8 cellular contexts compared by ENCODE assay signal in the genomic region with DNA sequence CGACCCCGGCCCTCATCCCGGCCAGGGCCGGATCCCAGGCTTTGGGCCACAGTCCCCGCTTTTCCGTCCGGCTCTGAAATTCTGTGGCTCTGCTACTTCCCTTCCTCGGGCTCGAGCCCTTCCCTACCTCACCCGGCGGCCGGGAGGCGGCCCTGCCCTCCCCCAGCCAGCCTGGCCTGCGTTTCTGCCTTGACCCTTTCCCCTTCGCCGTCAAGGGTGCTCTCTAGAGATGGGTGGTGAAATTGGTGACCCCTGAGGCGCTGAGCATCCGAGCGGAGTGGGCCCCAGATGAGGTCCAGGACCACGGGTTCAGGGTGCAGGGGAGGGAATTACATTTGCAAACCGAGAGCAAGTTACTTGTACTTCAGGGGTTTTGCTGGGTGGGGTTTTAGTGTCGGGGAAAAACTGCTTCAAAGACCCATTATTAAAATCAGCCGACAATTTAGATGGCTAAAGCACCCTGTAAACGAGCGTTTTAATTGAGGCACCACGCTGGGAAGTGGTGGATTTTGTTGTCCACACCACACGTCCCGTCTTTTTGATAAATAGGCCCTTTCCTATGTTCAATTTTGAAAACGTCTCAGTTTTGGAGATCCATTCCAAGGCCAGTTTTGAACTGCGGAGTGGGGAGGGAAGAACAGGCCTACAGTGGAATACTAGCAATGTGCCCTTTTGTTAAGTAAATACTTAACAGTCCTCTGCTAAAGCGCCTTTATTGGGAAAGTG. TPM values are rescaled to one million over a fixed set of nuclear protein-coding genes. Genes with fewer than 3 reads are reported as not detected.
DNase-seq lines count a peak whose midpoint lies in the region; ATAC-seq and TF ChIP-seq lines count a peak whose summit lies in the region.

No MANE protein-coding gene starts in this region.

- intact Hi-C loops in PC-3 (cut with micrococcal nuclease): loop anchor here (1.0 to 10.0 kb wide), 4 partner anchors 8 to 1260 kb away; no protein-coding TSS in a partner anchor

- ATAC-seq in PC-3: no peak; the same call in 1 of the 2 replicates
- no peak for ATAC-seq in GM18517 (IDR thresholded peaks at IDR 0.05; ENCODE audit: unreplicated experiment)

- peak overlapping the region; percentile 90 for H3K4me2 ChIP-seq in PC-3 (ENCODE audit: low read length)

- peak overlapping the region; percentile 45 for H2AFZ ChIP-seq in PC-3 (ENCODE audit: low read length)

- no peaks in the 10 kb centered on the region for H3K9me3 ChIP-seq in PC-3 (ENCODE audit: low read length)
- H3K9me3 ChIP-seq in skeletal muscle tissue (ENCODE audit: control insufficient read depth in 3 of 3, low read length in 3 of 3): no peaks in the 10 kb centered on the region

- H3K27ac ChIP-seq in PC-3 (ENCODE audit: low read length) (peak overlapping the region; percentile 98), skeletal muscle tissue (ENCODE audit: low read depth, low read length) (no peak overlapping the region)

- no peak for TF ChIP-seq CTCF in PC-3 (conservative IDR thresholded peaks at IDR 0.05; ENCODE audit: low read depth, low read length)
- TF ChIP-seq CTCF in fibroblast of pulmonary artery (IDR thresholded peaks at IDR 0.05; ENCODE audit: low read length, missing control alignments): no peak

- H3K9ac ChIP-seq in PC-3 (ENCODE audit: low read length) (peak overlapping the region; percentile 99), skeletal muscle tissue (ENCODE audit: low read depth in 1 of 3, low read length in 3 of 3) (peak overlapping the region in 1 of 3 donors; percentile 4)

- H3K27me3 ChIP-seq in PC-3 (ENCODE audit: low read length) (no peaks in the 10 kb centered on the region), skeletal muscle tissue (ENCODE audit: control insufficient read depth in 3 of 3, insufficient read depth in 3 of 3, low read length in 3 of 3) (peaks cover 46 to 73% (median 56%) of the 10 kb centered on the region in 3 donors)

- peaks cover 23% of the 10 kb centered on the region for H4K20me1 ChIP-seq in PC-3 (ENCODE audit: low read length)

- H3K36me3 ChIP-seq in PC-3 (ENCODE audit: low read depth, low read length) (peaks cover 61% of the 10 kb centered on the region), skeletal muscle tissue (ENCODE audit: control insufficient read depth in 3 of 3, insufficient read depth in 3 of 3, low read length in 3 of 3) (no peaks in the 10 kb centered on the region)

- H3K79me2 ChIP-seq in PC-3 (ENCODE audit: low read length): peaks cover 80% of the 10 kb centered on the region

- no peaks in the 10 kb centered on the region for H3K9me2 ChIP-seq in PC-3 (replicated peaks; ENCODE audit: low read length)

- BruUV-seq in PC-3 (replicated peaks; lab: Mats Ljungman, UMichigan): TSS peak; percentile 91

- CTCF ChIA-PET in PC-3 (lab: Charles Lee): interaction anchor here (0.6 to 3.4 kb wide), 3 partner anchors 10 to 26 kb away, joined by 3 to 26 read pairs (median 4); partner anchors contain the start of gene TFAP2A

- POLR2A ChIA-PET in PC-3 (lab: Charles Lee; ENCODE audit: unreplicated experiment): interaction anchor here (0.6 to 1.5 kb wide), 4 partner anchors 10 to 149 kb away, joined by 3 to 9 read pairs (median 4); partner anchors contain the start of gene TFAP2A

- H3K4me3 ChIP-seq in PC-3 (ENCODE audit: low read length) (peak overlapping the region; percentile 91), fibroblast of pulmonary artery (replicated peaks; ENCODE audit: low read depth, low read length) (peak overlapping the region; percentile 65), skeletal muscle tissue (ENCODE audit: low read length in 3 of 3) (peak overlapping the region; percentile 59 to 77 (median 66))

- peaks cover 6% of the 10 kb centered on the region for H3F3A ChIP-seq in PC-3 (ENCODE audit: low read length, unreplicated experiment)

- peak in 2 of 3 experiments; percentile 79 for DNase-seq in NCI-H1417 (lab: John Stamatoyannopoulos, UW)
- DNase-seq in NCI-H1417 treated with DMSO at 0.1 percent for 48 hours (lab: John Stamatoyannopoulos, UW): no peak
- peak; percentile 12 for DNase-seq in PC-3
- no peak for DNase-seq in fibroblast of pulmonary artery (ENCODE audit: low read depth)
- no peak for DNase-seq in stimulated activated CD8-positive, alpha-beta memory T cell treated with anti-CD3 and anti-CD28 coated beads, Interleukin-4, amount 100 ng/mL, for 48 hours
- no peak for DNase-seq in dermis blood vessel endothelial cell

- peaks cover 80% of the 10 kb centered on the region for H3K4me1 ChIP-seq in PC-3 (ENCODE audit: insufficient read depth, low read length)
- peaks cover 9 to 15% (median 9%) of the 10 kb centered on the region in 3 donors for H3K4me1 ChIP-seq in skeletal muscle tissue (ENCODE audit: control insufficient read depth in 3 of 3, insufficient read depth in 3 of 3, low read length in 3 of 3)

RNA-seq across cellular contexts. Expression of gene TFAP2A, which starts 9.9 kb away (rescaled TPM):
- total RNA-seq in PC-3 (2014; rRNA removed) (29.4 and 35.5 TPM in 2 replicates), skeletal muscle tissue (not detected), dermis blood vessel endothelial cell (under 0.01 and 0.05 TPM in 2 replicates)

Comparison
In these comparisons a context has a peak if more than half of its experiments do, and no peak if none do; other contexts are left out.
1. DNase-seq: peak in NCI-H1417 (2 of 3) and PC-3 (single experiment); none in NCI-H1417 treated with DMSO at 0.1 percent for 48 hours (single experiment), fibroblast of pulmonary artery (single experiment), stimulated activated CD8-positive, alpha-beta memory T cell treated with anti-CD3 and anti-CD28 coated beads, Interleukin-4, amount 100 ng/mL, for 48 hours (single experiment) and dermis blood vessel endothelial cell (single experiment).
2. RNA of gene TFAP2A, which starts 9.9 kb away (total RNA-seq): 29.4 to 35.5 TPM in PC-3; not detected in skeletal muscle tissue (single experiment) and under 0.01 to 0.05 TPM in dermis blood vessel endothelial cell; every median in the first group is over 10 times any median in the second.
3. Peak in every context shown above with its lines, with median percentiles within 50 percentile points of each other: H3K4me3 ChIP-seq.